13 cellular contexts compared by ENCODE assay signal in genomic region chr6:158627168-158627939, GRCh38. TPM values are rescaled to one million over a fixed set of nuclear protein-coding genes. Genes with fewer than 3 reads are reported as not detected.
DNase-seq lines count a peak whose midpoint lies in the region; ATAC-seq and TF ChIP-seq lines count a peak whose summit lies in the region.
"Had no signal": no experiment of that assay in that cellular context is flagged by ENCODE, and none has a peak within 500 bp of the region (broad histone marks: within the 10 kb centered on the region; RNA-seq: fewer than 3 reads in every experiment).

No MANE protein-coding gene starts in this region.

- H3K36me3 ChIP-seq in SJCRH30 (peaks cover 14% of the 10 kb centered on the region; the same call in 1 of the 2 replicates), esophagus muscularis mucosa (peaks cover 15 to 66% (median 60%) of the 10 kb centered on the region in 4 donors)

- no peaks in the 10 kb centered on the region for H3K27me3 ChIP-seq in SJCRH30
- H3K27me3 ChIP-seq in esophagus muscularis mucosa, result no peaks in the 10 kb centered on the region
- H3K27me3 ChIP-seq: hepatocyte had no signal

- no peak overlapping the region for H3K4me3 Mint-ChIP-seq in activated naive CD4-positive, alpha-beta T cell treated with anti-CD3 and anti-CD28 coated beads for 36 hours
- H3K4me3 Mint-ChIP-seq in stimulated activated memory B cell treated with anti-CD40 and anti-IgM and Interleukin-4, amounts not matched to agents 10 μg/mL and 1 μg/mL and 100 μg/mL, for 72 hours, result no peak overlapping the region
- H3K4me3 Mint-ChIP-seq: dendritic cell treated with granulocyte-macrophage colony-stimulating factor and Interleukin-4, amounts not matched to agents 40 ng/mL and 50 ng/mL, for 4 days had no signal

- peaks cover 34% of the 10 kb centered on the region for H3K4me1 Mint-ChIP-seq in activated naive CD4-positive, alpha-beta T cell treated with anti-CD3 and anti-CD28 coated beads for 36 hours (ENCODE audit: low read depth)
- no peaks in the 10 kb centered on the region for H3K4me1 Mint-ChIP-seq in stimulated activated memory B cell treated with anti-CD40 and anti-IgM and Interleukin-4, amounts not matched to agents 10 μg/mL and 1 μg/mL and 100 μg/mL, for 72 hours

- intact Hi-C loops in activated naive CD4-positive, alpha-beta T cell treated with anti-CD3 and anti-CD28 coated beads for 36 hours (cut with micrococcal nuclease), result no loop called here
- intact Hi-C loops in esophagus muscularis mucosa (cut with DNase I), result no loop called here

- H3K27ac ChIP-seq in SJCRH30 (peak overlapping the region; percentile 11; the same call in 1 of the 2 replicates), esophagus muscularis mucosa (replicated peaks in 1 of 4) (no peak overlapping the region)
- H3K27ac ChIP-seq: hepatocyte had no signal

- no peak for TF ChIP-seq CTCF in esophagus muscularis mucosa (IDR thresholded peaks at IDR 0.05)

- peaks cover 41% of the 10 kb centered on the region for H3K36me3 Mint-ChIP-seq in activated naive CD4-positive, alpha-beta T cell treated with anti-CD3 and anti-CD28 coated beads for 36 hours (ENCODE audit: low read depth)
- H3K36me3 Mint-ChIP-seq in stimulated activated memory B cell treated with anti-CD40 and anti-IgM and Interleukin-4, amounts not matched to agents 10 μg/mL and 1 μg/mL and 100 μg/mL, for 72 hours, result peaks cover 43% of the 10 kb centered on the region

- no peaks in the 10 kb centered on the region for H3K9me3 Mint-ChIP-seq in activated naive CD4-positive, alpha-beta T cell treated with anti-CD3 and anti-CD28 coated beads for 36 hours
- H3K9me3 Mint-ChIP-seq in stimulated activated memory B cell treated with anti-CD40 and anti-IgM and Interleukin-4, amounts not matched to agents 10 μg/mL and 1 μg/mL and 100 μg/mL, for 72 hours, result no peaks in the 10 kb centered on the region
- H3K9me3 Mint-ChIP-seq: dendritic cell treated with granulocyte-macrophage colony-stimulating factor and Interleukin-4, amounts not matched to agents 40 ng/mL and 50 ng/mL, for 4 days had no signal

- no peak for DNase-seq in activated naive CD4-positive, alpha-beta T cell treated with anti-CD3 and anti-CD28 coated beads for 36 hours
- no peak for DNase-seq in activated naive CD4-positive, alpha-beta T cell treated with Interleukin-2 at 50 U/mL for 16 hours
- peak; percentile 24 to 28 for DNase-seq in SJCRH30
- peak; percentile 24 for DNase-seq in esophagus muscularis mucosa (ENCODE audit: extremely low spot score)
- no peak for DNase-seq in NCI-H1092 (lab: John Stamatoyannopoulos, UW)
- no peak for DNase-seq in pons (ENCODE audit: low spot score)
- DNase-seq: aorta, NCI-H1092 treated with DMSO at 0.1 percent for 48 hours had no signal

- no peak for TF ChIP-seq EP300 in esophagus muscularis mucosa (IDR thresholded peaks at IDR 0.05)

- peak overlapping the region; percentile 28 for H3K27ac Mint-ChIP-seq in activated naive CD4-positive, alpha-beta T cell treated with anti-CD3 and anti-CD28 coated beads for 36 hours
- peak overlapping the region; percentile 2 for H3K27ac Mint-ChIP-seq in stimulated activated memory B cell treated with anti-CD40 and anti-IgM and Interleukin-4, amounts not matched to agents 10 μg/mL and 1 μg/mL and 100 μg/mL, for 72 hours
- H3K27ac Mint-ChIP-seq: dendritic cell treated with granulocyte-macrophage colony-stimulating factor and Interleukin-4, amounts not matched to agents 40 ng/mL and 50 ng/mL, for 4 days had no signal

- H3K4me1 ChIP-seq in SJCRH30, result no peaks in the 10 kb centered on the region
- H3K4me1 ChIP-seq in esophagus muscularis mucosa, result peaks cover 13 to 24% (median 20%) of the 10 kb centered on the region in 4 donors

- CTCF ChIA-PET in activated naive CD4-positive, alpha-beta T cell treated with anti-CD3 and anti-CD28 coated beads for 36 hours (lab: Charles Lee), result interaction anchor here (1.2 kb wide), 1 partner anchor 34 kb away, joined by 3 read pairs; no protein-coding TSS in a partner anchor

- 98% methylated on average over 17 of the region's 20 CpGs for WGBS in esophagus muscularis mucosa

- H3K9me3 ChIP-seq in SJCRH30 (replicated peaks) (no peaks in the 10 kb centered on the region), esophagus muscularis mucosa (no peaks in the 10 kb centered on the region)

- no peaks in the 10 kb centered on the region for H3K27me3 Mint-ChIP-seq in activated naive CD4-positive, alpha-beta T cell treated with anti-CD3 and anti-CD28 coated beads for 36 hours (ENCODE audit: low read depth)
- no peaks in the 10 kb centered on the region for H3K27me3 Mint-ChIP-seq in stimulated activated memory B cell treated with anti-CD40 and anti-IgM and Interleukin-4, amounts not matched to agents 10 μg/mL and 1 μg/mL and 100 μg/mL, for 72 hours
- H3K27me3 Mint-ChIP-seq: dendritic cell treated with granulocyte-macrophage colony-stimulating factor and Interleukin-4, amounts not matched to agents 40 ng/mL and 50 ng/mL, for 4 days had no signal

- H3K4me3 ChIP-seq in SJCRH30 (no peak overlapping the region), esophagus muscularis mucosa (no peak overlapping the region)
- H3K4me3 ChIP-seq: hepatocyte had no signal

- no peak for ATAC-seq in stimulated activated memory B cell treated with anti-CD40 and anti-IgM and Interleukin-4, amounts not matched to agents 10 μg/mL and 1 μg/mL and 100 μg/mL, for 72 hours
- ATAC-seq in GM18519 (IDR thresholded peaks at IDR 0.05; ENCODE audit: low FRiP score, unreplicated experiment), result no peak
- ATAC-seq: left lobe of liver had no signal

- TF ChIP-seq POLR2A in esophagus muscularis mucosa (IDR thresholded peaks at IDR 0.05; ENCODE audit: low read depth), result no peak

RNA-seq across cellular contexts. Expression of gene DYNLT1, which starts 17.2 kb away (rescaled TPM):
- 100 to 1,000 TPM in 1 of 2 experiments, 10 to 100 TPM in 1; 99.1 to 107 TPM for total RNA-seq in activated naive CD4-positive, alpha-beta T cell treated with anti-CD3 and anti-CD28 coated beads for 36 hours
- total RNA-seq in SJCRH30 (2014; rRNA removed; shearing (Covaris generic)), result 99.1 and 104 TPM in 2 replicates
- total RNA-seq in esophagus muscularis mucosa, result 100 to 1,000 TPM in 3 of 4 donors, 10 to 100 TPM in 1; 90.7 to 147 (median 102) TPM

RNA-seq across cellular contexts. Expression of gene SYTL3, which starts 22.5 kb away (rescaled TPM):
- total RNA-seq in activated naive CD4-positive, alpha-beta T cell treated with anti-CD3 and anti-CD28 coated beads for 36 hours, result 100 to 1,000 TPM; 115 to 120 TPM
- total RNA-seq in SJCRH30 (2014; rRNA removed; shearing (Covaris generic)), result 15.4 and 16.4 TPM in 2 replicates
- total RNA-seq in esophagus muscularis mucosa, result 10 to 100 TPM in 1 of 4 donors, 1 to 10 TPM in 3; 4.8 to 10.1 (median 7.6) TPM

Comparison
In these comparisons a context has a peak if more than half of its experiments do, and no peak if none do; other contexts are left out.
1. DNase-seq: peak in SJCRH30 (2 of 2) and esophagus muscularis mucosa (single experiment); none in activated naive CD4-positive, alpha-beta T cell treated with anti-CD3 and anti-CD28 coated beads for 36 hours (single experiment), activated naive CD4-positive, alpha-beta T cell treated with Interleukin-2 at 50 U/mL for 16 hours (single experiment), NCI-H1092 (single experiment) and pons (single experiment).